8 cellular contexts compared by ENCODE assay signal in the genomic region with DNA sequence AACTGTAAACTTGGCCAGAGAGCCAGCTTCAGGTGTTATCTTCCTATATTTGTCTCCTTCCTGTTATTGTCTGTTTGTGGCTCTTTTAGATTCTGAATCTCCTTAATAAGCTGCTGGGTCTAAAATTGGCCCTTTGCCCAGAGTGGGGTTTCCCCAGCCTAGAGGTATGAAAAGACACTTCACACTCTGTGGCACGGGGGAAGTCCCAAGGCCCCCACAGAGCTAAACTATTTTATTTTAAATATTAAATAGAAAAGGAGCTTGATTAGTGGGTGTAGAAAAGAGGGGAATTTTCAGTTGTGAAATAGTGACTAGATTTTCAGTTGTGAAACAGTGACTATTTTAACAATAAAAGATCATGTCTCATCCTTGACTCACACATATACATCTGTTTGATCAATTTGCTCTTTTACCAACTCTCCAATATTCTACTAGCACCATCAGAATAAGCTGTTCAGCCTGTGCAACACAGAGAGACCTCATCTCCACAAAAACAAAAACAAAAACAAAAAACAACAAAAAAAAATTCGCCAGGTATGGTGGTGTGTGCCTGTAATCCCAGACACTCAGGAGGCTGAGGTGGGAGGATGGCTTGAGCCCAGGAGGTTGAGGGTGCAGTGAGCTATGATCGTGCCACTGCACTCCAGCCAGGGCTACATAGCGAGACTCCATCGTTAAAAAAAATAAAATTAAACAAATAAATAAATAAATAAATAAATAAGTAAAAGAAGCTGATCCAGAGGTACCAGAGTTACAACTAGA. TPM values are rescaled to one million over a fixed set of nuclear protein-coding genes. Genes with fewer than 3 reads are reported as not detected.
A peak's percentile ranks its signal among the peaks of the same experiment; 100 is the strongest.
DNase-seq lines count a peak whose midpoint lies in the region; ATAC-seq and TF ChIP-seq lines count a peak whose summit lies in the region.

No MANE protein-coding gene starts in this region.

- no peaks in the 10 kb centered on the region for H3K27me3 ChIP-seq in kidney epithelial cell (ENCODE audit: control insufficient read depth, insufficient read depth, low read length)

- no peak overlapping the region for H3K4me3 ChIP-seq in kidney epithelial cell (ENCODE audit: low read depth, low read length)

- TF ChIP-seq CTCF in kidney epithelial cell (IDR thresholded peaks at IDR 0.05; ENCODE audit: insufficient read depth, low read length, poor library complexity, severe bottlenecking): no peak

- H3K36me3 ChIP-seq in kidney epithelial cell (ENCODE audit: control insufficient read depth, insufficient read depth, low read length): no peaks in the 10 kb centered on the region

- peak; percentile 75 for ATAC-seq in HG03469 (IDR thresholded peaks at IDR 0.05; ENCODE audit: unreplicated experiment)

- DNase-seq in activated gamma-delta T cell treated with Interleukin-2 at 50 U/mL for 16 hours (peak; percentile 86), activated gamma-delta T cell (lab: John Stamatoyannopoulos, UW) (no peak), kidney epithelial cell (ENCODE audit: low read depth) (peak; percentile 19), NCI-H345 treated with DMSO at 0.1 percent for 48 hours (lab: John Stamatoyannopoulos, UW; ENCODE audit: unreplicated experiment) (no peak), RKO (ENCODE audit: low spot score) (no peak), hippocampal formation (lab: John Stamatoyannopoulos, UW) (no peak)
- DNase-seq in activated CD8-positive, alpha-beta memory T cell treated with anti-CD3 and anti-CD28 coated beads for 24 hours: peak; percentile 88

RNA-seq across cellular contexts. Expression of a gene that starts 24.9 kb away (rescaled TPM):
- total RNA-seq in kidney epithelial cell: 35.8 and 37.2 TPM in 2 replicates

RNA-seq across cellular contexts. Expression of a gene that starts 36.5 kb away (rescaled TPM):
- total RNA-seq in kidney epithelial cell: 0.67 and 1.2 TPM in 2 replicates

Comparison
In these comparisons a context has a peak if more than half of its experiments do, and no peak if none do; other contexts are left out.
1. DNase-seq: peak in activated gamma-delta T cell treated with Interleukin-2 at 50 U/mL for 16 hours (single experiment), activated CD8-positive, alpha-beta memory T cell treated with anti-CD3 and anti-CD28 coated beads for 24 hours (single experiment) and kidney epithelial cell (single experiment); none in activated gamma-delta T cell (single experiment), NCI-H345 treated with DMSO at 0.1 percent for 48 hours (single experiment), RKO (single experiment) and hippocampal formation (0 of 2).